Comparison of ENCODE assay signal across 9 cellular contexts in genomic region chr4:40515037-40515397, GRCh38.
A peak's percentile ranks its signal among the peaks of the same experiment; 100 is the strongest.
DNase-seq lines count a peak whose midpoint lies in the region; FAIRE-seq and TF ChIP-seq lines count a peak whose summit lies in the region.
"Had no signal": no experiment of that assay in that cellular context is flagged by ENCODE, and none has a peak within 500 bp of the region (broad histone marks: within the 10 kb centered on the region; RNA-seq: fewer than 3 reads in every experiment).

No MANE protein-coding gene starts in this region.

- 75% methylated on average over 2 of the region's 2 CpGs for WGBS in prostate gland

- FAIRE-seq in GM12892 (lab: Jason Lieb, UNC) = peak; percentile 91
- FAIRE-seq: endothelial cell of umbilical vein had no signal

- H3K36me3 ChIP-seq in prostate gland = no peaks in the 10 kb centered on the region
- no peaks in the 10 kb centered on the region for H3K36me3 ChIP-seq in uterus

- TF ChIP-seq CTCF in fibroblast of the aortic adventitia (IDR thresholded peaks at IDR 0.05; ENCODE audit: insufficient read depth, low read length) = no peak
- TF ChIP-seq CTCF in prostate gland (IDR thresholded peaks at IDR 0.05) = no peak
- no peak for TF ChIP-seq CTCF in uterus (IDR thresholded peaks at IDR 0.05)

- H3K27ac ChIP-seq in prostate gland = peak overlapping the region; percentile 43 to 76
- no peak overlapping the region for H3K27ac ChIP-seq in uterus

- intact Hi-C loops in prostate gland (cut with DNase I) (no loop called here), uterus (cut with DNase I; ENCODE audit: low total_unique reads) (no loop called here)

- TF ChIP-seq POLR2A in GM12892 (IDR thresholded peaks at IDR 0.05; ENCODE audit: low read depth, low read length) (no peak), prostate gland (IDR thresholded peaks at IDR 0.05) (no peak), uterus (IDR thresholded peaks at IDR 0.05) (no peak)

- no peak overlapping the region for H3K4me3 ChIP-seq in fibroblast of the aortic adventitia (ENCODE audit: low read depth, low read length)
- H3K4me3 ChIP-seq in prostate gland = peak overlapping the region in 1 of 2 donors; percentile 40
- H3K4me3 ChIP-seq in uterus = no peak overlapping the region

- DNase-seq in GM12892 (ENCODE audit: insufficient read length) = no peak
- DNase-seq in RPMI7951 (ENCODE audit: low read depth) = peak; percentile 7
- DNase-seq in fibroblast of the aortic adventitia (ENCODE audit: low read depth) = peak; percentile 25
- peak; percentile 20 for DNase-seq in prostate gland (ENCODE audit: low spot score)
- DNase-seq in NCI-H82 treated with DMSO at 0.1 percent for 48 hours (lab: John Stamatoyannopoulos, UW; ENCODE audit: unreplicated experiment) = no peak
- no peak for DNase-seq in NCI-H1694 (lab: John Stamatoyannopoulos, UW)
- no peak for DNase-seq in NCI-H69 (lab: John Stamatoyannopoulos, UW)
- no peak for DNase-seq in uterus

- H3K9me3 ChIP-seq in prostate gland (no peaks in the 10 kb centered on the region), uterus (no peaks in the 10 kb centered on the region)

- H3K27me3 ChIP-seq in prostate gland (replicated peaks; ENCODE audit: insufficient read depth) (no peaks in the 10 kb centered on the region), uterus (no peaks in the 10 kb centered on the region)

- H3K4me1 ChIP-seq in prostate gland (replicated peaks) (no peaks in the 10 kb centered on the region), uterus (no peaks in the 10 kb centered on the region)

Comparison
In these comparisons a context has a peak if more than half of its experiments do, and no peak if none do; other contexts are left out.
1. DNase-seq: peak in RPMI7951 (single experiment), fibroblast of the aortic adventitia (single experiment) and prostate gland (single experiment); none in GM12892 (single experiment), NCI-H82 treated with DMSO at 0.1 percent for 48 hours (single experiment), NCI-H1694 (single experiment), NCI-H69 (single experiment) and uterus (0 of 2).
2. H3K27ac ChIP-seq: peak in prostate gland (2 of 2); none in uterus (0 of 2).